Comparison of ENCODE assay signal across 11 cellular contexts in genomic region chr1:213724640-213725536, GRCh38.
DNase-seq lines count a peak whose midpoint lies in the region; ATAC-seq and TF ChIP-seq lines count a peak whose summit lies in the region.
"Had no signal": no experiment of that assay in that cellular context is flagged by ENCODE, and none has a peak within 500 bp of the region (broad histone marks: within the 10 kb centered on the region; RNA-seq: fewer than 3 reads in every experiment).

No MANE protein-coding gene starts in this region.

- no peaks in the 10 kb centered on the region for H3K4me1 ChIP-seq in smooth muscle cell (ENCODE audit: low read depth)
- no peaks in the 10 kb centered on the region for H3K4me1 ChIP-seq in CD8-positive, alpha-beta memory T cell (ENCODE audit: insufficient read depth, low read length)
- H3K4me1 ChIP-seq: Peyer's patch had no signal

- H3K4me2 ChIP-seq in smooth muscle cell = peak overlapping the region; percentile 70

- peaks cover 6% of the 10 kb centered on the region for H3K27me3 Mint-ChIP-seq in stimulated activated memory B cell treated with anti-CD40 and anti-IgM and Interleukin-4, amounts not matched to agents 10 μg/mL and 1 μg/mL and 100 μg/mL, for 72 hours
- peaks cover 0 to 1% of the 10 kb centered on the region in 2 donors for H3K27me3 Mint-ChIP-seq in CD8-positive, alpha-beta memory T cell
- H3K27me3 Mint-ChIP-seq: activated CD4-positive, alpha-beta memory T cell treated with anti-CD3 and anti-CD28 coated beads for 36 hours had no signal

- POLR2A ChIA-PET in CD8-positive, alpha-beta memory T cell (lab: Charles Lee) = no interaction called here

- H3K4me1 Mint-ChIP-seq in stimulated activated memory B cell treated with anti-CD40 and anti-IgM and Interleukin-4, amounts not matched to agents 10 μg/mL and 1 μg/mL and 100 μg/mL, for 72 hours = no peaks in the 10 kb centered on the region
- no peaks in the 10 kb centered on the region for H3K4me1 Mint-ChIP-seq in CD8-positive, alpha-beta memory T cell

- H3K27ac ChIP-seq in smooth muscle cell (ENCODE audit: low read depth) = peak overlapping the region; percentile 7
- no peak overlapping the region for H3K27ac ChIP-seq in CD8-positive, alpha-beta memory T cell (ENCODE audit: low read depth, low read length)
- H3K27ac ChIP-seq: Peyer's patch had no signal

- no peaks in the 10 kb centered on the region for H4K20me1 ChIP-seq in smooth muscle cell (ENCODE audit: low read depth)

- ATAC-seq in stimulated activated memory B cell treated with anti-CD40 and anti-IgM and Interleukin-4, amounts not matched to agents 10 μg/mL and 1 μg/mL and 100 μg/mL, for 72 hours = no peak

- H3K4me3 Mint-ChIP-seq in stimulated activated memory B cell treated with anti-CD40 and anti-IgM and Interleukin-4, amounts not matched to agents 10 μg/mL and 1 μg/mL and 100 μg/mL, for 72 hours = no peak overlapping the region
- no peak overlapping the region for H3K4me3 Mint-ChIP-seq in CD8-positive, alpha-beta memory T cell
- H3K4me3 Mint-ChIP-seq: activated CD4-positive, alpha-beta memory T cell treated with anti-CD3 and anti-CD28 coated beads for 36 hours had no signal

- H3F3A ChIP-seq in smooth muscle cell (ENCODE audit: low read depth) = no peaks in the 10 kb centered on the region

- no peaks in the 10 kb centered on the region for H3K79me2 ChIP-seq in smooth muscle cell (ENCODE audit: low read depth)

- no peak overlapping the region for H3K4me3 ChIP-seq in smooth muscle cell
- H3K4me3 ChIP-seq in CD8-positive, alpha-beta memory T cell (ENCODE audit: low read length) = no peak overlapping the region
- H3K4me3 ChIP-seq: Peyer's patch had no signal

- no peak for TF ChIP-seq CTCF in smooth muscle cell (IDR thresholded peaks at IDR 0.05; ENCODE audit: borderline replicate concordance, insufficient read depth, poor library complexity, severe bottlenecking)
- TF ChIP-seq CTCF in GM20000 (IDR thresholded peaks at IDR 0.05; ENCODE audit: extremely low read depth, missing control alignments) = no peak

- peaks cover 13% of the 10 kb centered on the region for H3K9me3 Mint-ChIP-seq in stimulated activated memory B cell treated with anti-CD40 and anti-IgM and Interleukin-4, amounts not matched to agents 10 μg/mL and 1 μg/mL and 100 μg/mL, for 72 hours
- H3K9me3 Mint-ChIP-seq in CD8-positive, alpha-beta memory T cell = peaks cover 2 to 18% (median 8%) of the 10 kb centered on the region in 5 donors

- H2AFZ ChIP-seq in smooth muscle cell (ENCODE audit: low read depth) = peak overlapping the region; percentile 79

- WGBS in smooth muscle cell (ENCODE audit: low lambda C conversion rate) = 45% methylated on average over 14 of the region's 14 CpGs

- no peaks in the 10 kb centered on the region for H3K36me3 Mint-ChIP-seq in stimulated activated memory B cell treated with anti-CD40 and anti-IgM and Interleukin-4, amounts not matched to agents 10 μg/mL and 1 μg/mL and 100 μg/mL, for 72 hours
- H3K36me3 Mint-ChIP-seq in CD8-positive, alpha-beta memory T cell = no peaks in the 10 kb centered on the region
- H3K36me3 Mint-ChIP-seq: activated CD4-positive, alpha-beta memory T cell treated with anti-CD3 and anti-CD28 coated beads for 36 hours had no signal

- CTCF ChIA-PET in CD8-positive, alpha-beta memory T cell (lab: Charles Lee) = no interaction called here

- H3K27me3 ChIP-seq in smooth muscle cell (ENCODE audit: low read depth) = no peaks in the 10 kb centered on the region
- no peaks in the 10 kb centered on the region for H3K27me3 ChIP-seq in CD8-positive, alpha-beta memory T cell (ENCODE audit: insufficient read depth, low read length, poor library complexity, severe bottlenecking)
- H3K27me3 ChIP-seq: Peyer's patch had no signal

- no peak overlapping the region for H3K27ac Mint-ChIP-seq in stimulated activated memory B cell treated with anti-CD40 and anti-IgM and Interleukin-4, amounts not matched to agents 10 μg/mL and 1 μg/mL and 100 μg/mL, for 72 hours
- H3K27ac Mint-ChIP-seq in CD8-positive, alpha-beta memory T cell = no peak overlapping the region
- H3K27ac Mint-ChIP-seq: activated CD4-positive, alpha-beta memory T cell treated with anti-CD3 and anti-CD28 coated beads for 36 hours had no signal

- H3K9ac ChIP-seq in smooth muscle cell (ENCODE audit: low read depth) = no peak overlapping the region

- H3K36me3 ChIP-seq in smooth muscle cell (ENCODE audit: low read depth) = no peaks in the 10 kb centered on the region
- no peaks in the 10 kb centered on the region for H3K36me3 ChIP-seq in CD8-positive, alpha-beta memory T cell (ENCODE audit: insufficient read depth, low read length)
- H3K36me3 ChIP-seq: Peyer's patch had no signal

- H3K9me3 ChIP-seq in smooth muscle cell (replicated peaks; ENCODE audit: low read depth) = no peaks in the 10 kb centered on the region
- H3K9me3 ChIP-seq in CD8-positive, alpha-beta memory T cell (ENCODE audit: low read length) = no peaks in the 10 kb centered on the region
- H3K9me3 ChIP-seq: Peyer's patch had no signal

- peak; percentile 20 for DNase-seq in GOT3 (lab: John Stamatoyannopoulos, UW)
- DNase-seq in cerebellar cortex (ENCODE audit: low spot score) = peak; percentile 26
- peak; percentile 21 for DNase-seq in inferior parietal cortex (ENCODE audit: extremely low spot score)
- no peak for DNase-seq in smooth muscle cell (lab: John Stamatoyannopoulos, UW; ENCODE audit: unreplicated experiment)
- DNase-seq in GM20000 (ENCODE audit: low spot score) = no peak
- DNase-seq in hepatic stellate cell (ENCODE audit: low spot score) = no peak
- no peak for DNase-seq in CD8-positive, alpha-beta memory T cell
- DNase-seq: activated CD4-positive, alpha-beta memory T cell treated with anti-CD3 and anti-CD28 coated beads for 36 hours; NCI-H146; Peyer's patch had no signal

Comparison
In these comparisons a context has a peak if more than half of its experiments do, and no peak if none do; other contexts are left out.
1. DNase-seq: peak in GOT3 (single experiment), cerebellar cortex (single experiment) and inferior parietal cortex (single experiment); none in smooth muscle cell (single experiment), GM20000 (single experiment), hepatic stellate cell (single experiment) and CD8-positive, alpha-beta memory T cell (0 of 5).